In genomic region chr17:48054238-48055185, GRCh38 we compare ENCODE assay signal across 8 cellular contexts. TPM values are rescaled to one million over a fixed set of nuclear protein-coding genes. Genes with fewer than 3 reads are reported as not detected.
DNase-seq lines count a peak whose midpoint lies in the region; ATAC-seq and TF ChIP-seq lines count a peak whose summit lies in the region.

No MANE protein-coding gene starts in this region.

- DNase-seq in activated T-cell treated with anti-CD3 and anti-CD28 coated beads, Interleukin-2, amount 50 U/mL, for 4 hours: no peak
- DNase-seq in activated T-cell treated with anti-CD3 and anti-CD28 coated beads, Interleukin-2, amount 50 U/mL, for 1 hour: no peak
- DNase-seq in Panc1 (ENCODE audit: low read depth, low spot score) (no peak), epithelial cell of prostate (ENCODE audit: low read depth, low spot score) (peak; percentile 79), mesothelial cell of epicardium (ENCODE audit: low spot score in 2 of 2, unreplicated experiment in 2 of 2) (peak; percentile 78 to 82), vagina (ENCODE audit: extremely low spot score in 2 of 2) (no peak)

- H3K27me3 ChIP-seq in Panc1 (ENCODE audit: control insufficient read depth, insufficient read depth, low read length): no peaks in the 10 kb centered on the region
- H3K27me3 ChIP-seq in vagina: no peaks in the 10 kb centered on the region

- BruUV-seq in Panc1 (replicated peaks; lab: Mats Ljungman, UMichigan): no TSS peak

- in situ Hi-C loops in Panc1 (cut with HindIII; ENCODE audit: low pct_unique_long_range_greater_than_20kb, low sequenced_read_pairs): no loop called here

- H3K27ac ChIP-seq in Panc1 (ENCODE audit: low read length) (peak overlapping the region; percentile 78), epithelial cell of prostate (peak overlapping the region; percentile 96), vagina (peak overlapping the region; percentile 99)

- H3K27me3 Mint-ChIP-seq in activated T-cell treated with anti-CD3 and anti-CD28 coated beads, Interleukin-2, amount 50 U/mL, for 4 hours (ENCODE audit: low read depth): no peaks in the 10 kb centered on the region
- H3K27me3 Mint-ChIP-seq in mesothelial cell of epicardium (ENCODE audit: low read depth): no peaks in the 10 kb centered on the region

- TF ChIP-seq CTCF in Panc1 (IDR thresholded peaks at IDR 0.05): no peak
- TF ChIP-seq CTCF in mesothelial cell of epicardium (IDR thresholded peaks at IDR 0.05; ENCODE audit: unreplicated experiment): no peak
- no peak for TF ChIP-seq CTCF in vagina (IDR thresholded peaks at IDR 0.05)

- H3K36me3 Mint-ChIP-seq in activated T-cell treated with anti-CD3 and anti-CD28 coated beads, Interleukin-2, amount 50 U/mL, for 4 hours (ENCODE audit: insufficient read depth): peaks cover 55% of the 10 kb centered on the region
- H3K36me3 Mint-ChIP-seq in mesothelial cell of epicardium: peaks cover 24% of the 10 kb centered on the region

- H3K9me3 Mint-ChIP-seq in activated T-cell treated with anti-CD3 and anti-CD28 coated beads, Interleukin-2, amount 50 U/mL, for 4 hours: no peaks in the 10 kb centered on the region
- no peaks in the 10 kb centered on the region for H3K9me3 Mint-ChIP-seq in mesothelial cell of epicardium

- H3K27ac Mint-ChIP-seq in mesothelial cell of epicardium: peak overlapping the region; percentile 100

- intact Hi-C loops in Panc1 (cut with micrococcal nuclease; ENCODE audit: unreplicated experiment) (no loop called here), vagina (cut with DNase I) (loop anchor here (5.0 kb wide), 1 partner anchor 53 kb away; the partner anchor contains the start of gene SNX11)

- POLR2A ChIA-PET in Panc1 (lab: Charles Lee): interaction anchor here (0.6 kb wide), 3 partner anchors 229 to 665 kb away, joined by 3 to 4 read pairs (median 3); no protein-coding TSS in a partner anchor

- H3K4me1 Mint-ChIP-seq in activated T-cell treated with anti-CD3 and anti-CD28 coated beads, Interleukin-2, amount 50 U/mL, for 4 hours (ENCODE audit: low read depth): peaks cover 62% of the 10 kb centered on the region
- H3K4me1 Mint-ChIP-seq in mesothelial cell of epicardium: peaks cover 59% of the 10 kb centered on the region

- H3K9me3 ChIP-seq in Panc1 (ENCODE audit: control insufficient read depth, insufficient read depth, low read depth, low read length): no peaks in the 10 kb centered on the region
- H3K9me3 ChIP-seq in vagina: no peaks in the 10 kb centered on the region

- CTCF ChIA-PET in Panc1 (lab: Charles Lee): interaction anchor here (0.6 to 0.8 kb wide), 6 partner anchors 14 to 412 kb away, joined by 3 to 5 read pairs (median 4); partner anchors contain the start of gene SNX11

- H3K4me1 ChIP-seq in Panc1 (ENCODE audit: control insufficient read depth, insufficient read depth, low read length) (peaks cover 59% of the 10 kb centered on the region), vagina (peaks cover 76% of the 10 kb centered on the region)

- H3K4me3 ChIP-seq in Panc1 (ENCODE audit: low read depth in 2 of 2, low read length in 2 of 2) (peak overlapping the region in 1 of 2 experiments; percentile 1; a peak in 1 of 4 replicates), vagina (peak overlapping the region; percentile 80 to 87)

- ATAC-seq in activated T-cell treated with anti-CD3 and anti-CD28 coated beads, Interleukin-2, amount 50 U/mL, for 4 hours: no peak
- ATAC-seq in Panc1 (peak; percentile 52), HG02970 (IDR thresholded peaks at IDR 0.05; ENCODE audit: low FRiP score, unreplicated experiment) (no peak), HG02870 (IDR thresholded peaks at IDR 0.05; ENCODE audit: unreplicated experiment) (no peak)

- no peak for TF ChIP-seq POLR2A in vagina (IDR thresholded peaks at IDR 0.05)

- H3K36me3 ChIP-seq in Panc1 (ENCODE audit: control insufficient read depth, insufficient read depth, low read length) (peaks cover 17% of the 10 kb centered on the region), vagina (peaks cover 5 to 40% of the 10 kb centered on the region in 2 donors)

- H3K4me3 Mint-ChIP-seq in activated T-cell treated with anti-CD3 and anti-CD28 coated beads, Interleukin-2, amount 50 U/mL, for 4 hours: peak overlapping the region; percentile 42
- peak overlapping the region; percentile 52 for H3K4me3 Mint-ChIP-seq in mesothelial cell of epicardium

RNA-seq across cellular contexts. Expression of gene NFE2L1, which starts 6.4 kb away (rescaled TPM):
- 100 to 1,000 TPM in 2 of 3 donors, 10 to 100 TPM in 1; 93.1 to 123 (median 109) TPM for total RNA-seq in activated T-cell treated with anti-CD3 and anti-CD28 coated beads, Interleukin-2, amount 50 U/mL, for 4 hours
- total RNA-seq in Panc1 (2021; ENCODE audit: unreplicated experiment) (210 TPM), mesothelial cell of epicardium (134 to 137 TPM (median 136 TPM) in 3 replicates), vagina (190 TPM)
- polyA plus RNA-seq in Panc1 (2012; ENCODE audit: insufficient read length): 312 TPM

RNA-seq across cellular contexts. Expression of gene COPZ2, which starts 16.9 kb away (rescaled TPM):
- total RNA-seq in activated T-cell treated with anti-CD3 and anti-CD28 coated beads, Interleukin-2, amount 50 U/mL, for 4 hours: 1 to 10 TPM; 2.6 to 3.9 (median 3.2) TPM
- total RNA-seq in Panc1 (2021; ENCODE audit: unreplicated experiment) (5.4 TPM), mesothelial cell of epicardium (28.2 to 31.8 TPM (median 30.7 TPM) in 3 replicates), vagina (34.4 TPM)
- polyA plus RNA-seq in Panc1 (2012; ENCODE audit: insufficient read length): 5.3 TPM

RNA-seq across cellular contexts. Expression of gene CBX1, which starts 46.8 kb away (rescaled TPM):
- 10 to 100 TPM; 53.2 to 64.4 (median 60.8) TPM for total RNA-seq in activated T-cell treated with anti-CD3 and anti-CD28 coated beads, Interleukin-2, amount 50 U/mL, for 4 hours
- total RNA-seq in Panc1 (2021; ENCODE audit: unreplicated experiment) (157 TPM), mesothelial cell of epicardium (142 to 145 TPM (median 143 TPM) in 3 replicates), vagina (43.5 TPM)
- polyA plus RNA-seq in Panc1 (2012; ENCODE audit: insufficient read length): 105 TPM

RNA-seq across cellular contexts. Expression of gene SNX11, which starts 53.1 kb away (rescaled TPM):
- total RNA-seq in activated T-cell treated with anti-CD3 and anti-CD28 coated beads, Interleukin-2, amount 50 U/mL, for 4 hours: 10 to 100 TPM; 30.5 to 41.9 (median 30.9) TPM
- total RNA-seq in Panc1 (2021; ENCODE audit: unreplicated experiment) (28.1 TPM), mesothelial cell of epicardium (16.2 to 20.1 TPM (median 18.4 TPM) in 3 replicates), vagina (15.0 TPM)
- 20.8 TPM for polyA plus RNA-seq in Panc1 (2012; ENCODE audit: insufficient read length)

Comparison
In these comparisons a context has a peak if more than half of its experiments do, and no peak if none do; other contexts are left out.
1. DNase-seq: peak in epithelial cell of prostate (single experiment) and mesothelial cell of epicardium (2 of 2); none in activated T-cell treated with anti-CD3 and anti-CD28 coated beads, Interleukin-2, amount 50 U/mL, for 4 hours (single experiment), activated T-cell treated with anti-CD3 and anti-CD28 coated beads, Interleukin-2, amount 50 U/mL, for 1 hour (single experiment), Panc1 (single experiment) and vagina (0 of 2).
2. Peak in every context shown above with its lines, with median percentiles within 50 percentile points of each other: H3K27ac ChIP-seq.